ENCODE assay signal across 10 cellular contexts in the genomic region with DNA sequence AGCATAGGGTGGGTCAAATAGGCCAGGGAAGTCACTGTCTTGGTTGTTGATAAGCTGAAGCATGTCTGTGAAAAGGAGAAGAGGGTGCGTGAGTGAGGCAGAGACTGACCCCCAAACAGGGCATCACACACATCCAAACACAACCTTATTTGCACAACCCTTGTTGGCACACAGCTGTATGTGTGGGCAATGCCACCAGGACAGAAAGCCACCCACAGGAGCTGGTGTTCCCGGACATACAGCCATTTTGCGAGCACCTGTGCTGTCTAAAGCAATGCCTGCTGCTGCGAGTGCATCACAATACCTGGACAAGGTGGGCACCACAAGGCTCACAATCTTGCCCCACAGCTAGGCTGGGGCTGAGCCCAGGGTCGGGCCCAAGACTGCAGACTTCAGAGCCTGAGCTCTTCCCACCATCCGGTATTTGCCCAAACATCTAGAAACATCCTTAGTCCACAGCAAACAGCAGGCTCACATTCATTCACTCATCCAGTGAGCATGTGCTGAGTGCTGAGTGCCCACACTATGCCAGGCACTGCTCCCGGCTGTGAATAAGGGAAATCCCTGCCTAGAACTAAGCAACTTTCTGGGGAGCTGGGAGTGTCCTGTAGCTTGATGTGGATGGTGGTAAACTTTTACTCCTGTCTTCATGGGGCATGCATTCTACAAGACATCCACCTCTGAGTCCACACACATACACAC. TPM values are rescaled to one million over a fixed set of nuclear protein-coding genes. Genes with fewer than 3 reads are reported as not detected.
DNase-seq lines count a peak whose midpoint lies in the region; ATAC-seq, FAIRE-seq and TF ChIP-seq lines count a peak whose summit lies in the region.
"Had no signal": no experiment of that assay in that cellular context is flagged by ENCODE, and none has a peak within 500 bp of the region (broad histone marks: within the 10 kb centered on the region; RNA-seq: fewer than 3 reads in every experiment).

No MANE protein-coding gene starts in this region.

- peak overlapping the region; percentile 96 to 100 (median 98) for H3K4me2 ChIP-seq in BLaER1 treated with 17β-estradiol and CSF1 and Interleukin-3, amounts not matched to agents 10 nM and 100 nM
- H3K4me2 ChIP-seq in astrocyte (ENCODE audit: low read length) (peak overlapping the region; percentile 54), mesendoderm (ENCODE audit: low read length) (no peak overlapping the region)

- H3K27ac Mint-ChIP-seq in astrocyte (ENCODE audit: unreplicated experiment), result peak overlapping the region; percentile 41
- no peak overlapping the region for H3K27ac Mint-ChIP-seq in stimulated activated memory B cell treated with anti-CD40 and anti-IgM and Interleukin-4, amounts not matched to agents 10 μg/mL and 1 μg/mL and 100 μg/mL, for 72 hours

- ATAC-seq in HG02840 (IDR thresholded peaks at IDR 0.05; ENCODE audit: low FRiP score, unreplicated experiment), result no peak
- no peak for ATAC-seq in stimulated activated memory B cell treated with anti-CD40 and anti-IgM and Interleukin-4, amounts not matched to agents 10 μg/mL and 1 μg/mL and 100 μg/mL, for 72 hours

- peaks cover 27% of the 10 kb centered on the region for H3K79me1 ChIP-seq in mesendoderm (ENCODE audit: low read length)

- no peak overlapping the region for H2AFZ ChIP-seq in astrocyte (ENCODE audit: low read depth, low read length)

- no peaks in the 10 kb centered on the region for H3K27me3 Mint-ChIP-seq in astrocyte (ENCODE audit: low read depth, unreplicated experiment)
- no peaks in the 10 kb centered on the region for H3K27me3 Mint-ChIP-seq in stimulated activated memory B cell treated with anti-CD40 and anti-IgM and Interleukin-4, amounts not matched to agents 10 μg/mL and 1 μg/mL and 100 μg/mL, for 72 hours

- no peak overlapping the region for H3K23ac ChIP-seq in mesendoderm (ENCODE audit: low read length)

- peak overlapping the region; percentile 1 for H3K56ac ChIP-seq in mesendoderm (ENCODE audit: low read length)

- H3K27me3 ChIP-seq in BLaER1 treated with 17β-estradiol and CSF1 and Interleukin-3, amounts not matched to agents 10 nM and 100 nM, result no peaks in the 10 kb centered on the region
- H3K27me3 ChIP-seq in astrocyte (ENCODE audit: insufficient read depth, low read length) (no peaks in the 10 kb centered on the region), mesendoderm (ENCODE audit: insufficient read depth, low read length, poor library complexity) (no peaks in the 10 kb centered on the region)

- H4K20me1 ChIP-seq in BLaER1 treated with 17β-estradiol and CSF1 and Interleukin-3, amounts not matched to agents 10 nM and 100 nM, result peaks cover 73 to 93% (median 85%) of the 10 kb centered on the region in 11 experiments
- H4K20me1 ChIP-seq in astrocyte (ENCODE audit: insufficient read depth, low read length), result peaks cover 81% of the 10 kb centered on the region

- peaks cover 5% of the 10 kb centered on the region for H3K36me3 Mint-ChIP-seq in astrocyte (ENCODE audit: low read depth, unreplicated experiment)
- peaks cover 37% of the 10 kb centered on the region for H3K36me3 Mint-ChIP-seq in stimulated activated memory B cell treated with anti-CD40 and anti-IgM and Interleukin-4, amounts not matched to agents 10 μg/mL and 1 μg/mL and 100 μg/mL, for 72 hours

- peak overlapping the region in 8 of 10 experiments; percentile 24 to 68 (median 62); a peak in 10 of 20 replicates for H3K4me3 ChIP-seq in BLaER1 treated with 17β-estradiol and CSF1 and Interleukin-3, amounts not matched to agents 10 nM and 100 nM
- H3K4me3 ChIP-seq in astrocyte (ENCODE audit: insufficient read depth, low read depth, low read length), result no peak overlapping the region
- no peak overlapping the region for H3K4me3 ChIP-seq in mesendoderm (ENCODE audit: low read length)
- H3K4me3 ChIP-seq in coronary artery, result no peak overlapping the region
- H3K4me3 ChIP-seq: GM12878 had no signal

- peaks cover 79 to 92% (median 89%) of the 10 kb centered on the region in 10 experiments for H3K4me1 ChIP-seq in BLaER1 treated with 17β-estradiol and CSF1 and Interleukin-3, amounts not matched to agents 10 nM and 100 nM
- H3K4me1 ChIP-seq in astrocyte (ENCODE audit: insufficient read depth, low read length) (peaks cover 52% of the 10 kb centered on the region), mesendoderm (ENCODE audit: control insufficient read depth, low read depth, low read length) (peaks cover 20% of the 10 kb centered on the region)

- no peaks in the 10 kb centered on the region for H3K9me3 ChIP-seq in BLaER1 treated with 17β-estradiol and CSF1 and Interleukin-3, amounts not matched to agents 10 nM and 100 nM (replicated peaks in 1 of 11)
- H3K9me3 ChIP-seq in KOPT-K1 (ENCODE audit: insufficient read depth, low read length, poor library complexity, severe bottlenecking), result no peaks in the 10 kb centered on the region
- no peaks in the 10 kb centered on the region for H3K9me3 ChIP-seq in astrocyte (ENCODE audit: insufficient read depth, low read depth, low read length)

- no peak overlapping the region for H2BK120ac ChIP-seq in mesendoderm (ENCODE audit: low read depth, low read length)

- H3K36me3 ChIP-seq in BLaER1 treated with 17β-estradiol and CSF1 and Interleukin-3, amounts not matched to agents 10 nM and 100 nM, result peaks cover 46 to 72% (median 66%) of the 10 kb centered on the region in 11 experiments
- H3K36me3 ChIP-seq in KOPT-K1 (ENCODE audit: insufficient read depth, low read length) (peaks cover 61% of the 10 kb centered on the region), astrocyte (ENCODE audit: insufficient read depth, low read length) (peaks cover 14% of the 10 kb centered on the region), mesendoderm (ENCODE audit: control insufficient read depth, insufficient read depth, low read length) (peaks cover 8% of the 10 kb centered on the region)

- H3K4me3 Mint-ChIP-seq in astrocyte (ENCODE audit: unreplicated experiment), result no peak overlapping the region
- H3K4me3 Mint-ChIP-seq in stimulated activated memory B cell treated with anti-CD40 and anti-IgM and Interleukin-4, amounts not matched to agents 10 μg/mL and 1 μg/mL and 100 μg/mL, for 72 hours, result no peak overlapping the region

- H3K4me1 Mint-ChIP-seq in astrocyte (ENCODE audit: low read depth, unreplicated experiment), result peaks cover 34% of the 10 kb centered on the region
- peaks cover 62% of the 10 kb centered on the region for H3K4me1 Mint-ChIP-seq in stimulated activated memory B cell treated with anti-CD40 and anti-IgM and Interleukin-4, amounts not matched to agents 10 μg/mL and 1 μg/mL and 100 μg/mL, for 72 hours

- H2BK15ac ChIP-seq in mesendoderm (replicated peaks; ENCODE audit: low read depth), result no peak overlapping the region

- no peak overlapping the region for H3K18ac ChIP-seq in mesendoderm (ENCODE audit: low read length)

- peak overlapping the region; percentile 63 to 82 (median 76); a peak in 20 of 22 replicates for H3K9ac ChIP-seq in BLaER1 treated with 17β-estradiol and CSF1 and Interleukin-3, amounts not matched to agents 10 nM and 100 nM
- H3K9ac ChIP-seq in astrocyte (ENCODE audit: low read length) (peak overlapping the region; percentile 16), mesendoderm (ENCODE audit: low read length) (no peak overlapping the region)

- no peak for TF ChIP-seq CTCF in astrocyte (IDR thresholded peaks at IDR 0.05; ENCODE audit: insufficient read depth, low read depth, low read length)
- TF ChIP-seq CTCF in coronary artery (IDR thresholded peaks at IDR 0.05), result no peak

- DNase-seq in astrocyte (ENCODE audit: low read depth) (no peak), mesendoderm (no peak), cerebellar cortex (ENCODE audit: low spot score) (no peak), coronary artery (ENCODE audit: low spot score) (no peak)
- DNase-seq: kidney had no signal

- H3K79me2 ChIP-seq in astrocyte (ENCODE audit: insufficient read depth, low read length), result peaks cover 47% of the 10 kb centered on the region
- H3K79me2 ChIP-seq in mesendoderm (ENCODE audit: control insufficient read depth, insufficient read depth, low read length), result peaks cover 24% of the 10 kb centered on the region

- H2BK5ac ChIP-seq in mesendoderm (ENCODE audit: low read length), result no peak overlapping the region

- H4K8ac ChIP-seq in mesendoderm (ENCODE audit: low read depth, low read length), result no peak overlapping the region

- FAIRE-seq in astrocyte (lab: Jason Lieb, UNC), result no peak
- FAIRE-seq: kidney had no signal

- H2AK5ac ChIP-seq in mesendoderm (ENCODE audit: low read length), result no peak overlapping the region

- no peak overlapping the region for H3K4ac ChIP-seq in mesendoderm (ENCODE audit: low read depth, low read length)

- H4K5ac ChIP-seq in mesendoderm (ENCODE audit: low read length), result no peak overlapping the region

- no CpG with 5 or more reads among the region's 7 CpGs for WGBS in mesendoderm (ENCODE audit: extremely low coverage, insufficient coverage, low lambda C conversion rate)

- H3K27ac ChIP-seq in BLaER1 treated with 17β-estradiol and CSF1 and Interleukin-3, amounts not matched to agents 10 nM and 100 nM, result peak overlapping the region in 9 of 11 experiments; percentile 1 to 79 (median 68); a peak in 15 of 22 replicates
- H3K27ac ChIP-seq in KOPT-K1 (ENCODE audit: low read depth, low read length, poor library complexity, severe bottlenecking), result peak overlapping the region; percentile 95
- no peak overlapping the region for H3K27ac ChIP-seq in astrocyte (ENCODE audit: low read depth, low read length)
- no peak overlapping the region for H3K27ac ChIP-seq in mesendoderm (ENCODE audit: low read depth, low read length)
- peak overlapping the region in 1 of 2 donors; percentile 42 for H3K27ac ChIP-seq in coronary artery

- H3K9me3 Mint-ChIP-seq in astrocyte (ENCODE audit: unreplicated experiment), result peaks cover 2% of the 10 kb centered on the region
- H3K9me3 Mint-ChIP-seq in stimulated activated memory B cell treated with anti-CD40 and anti-IgM and Interleukin-4, amounts not matched to agents 10 μg/mL and 1 μg/mL and 100 μg/mL, for 72 hours, result no peaks in the 10 kb centered on the region

RNA-seq across cellular contexts. Expression of gene SREBF1, which starts 16.2 kb away (rescaled TPM):
- total RNA-seq in astrocyte, result 59.2 and 65.6 TPM in 2 replicates
- 59.1 TPM for polyA plus RNA-seq in mesendoderm (2013, experiment 1 of 2)
- polyA plus RNA-seq in mesendoderm (2013, experiment 2 of 2), result 55.4 TPM

Comparison
In these comparisons a context has a peak if more than half of its experiments do, and no peak if none do; other contexts are left out.
1. H3K27ac ChIP-seq: peak in BLaER1 treated with 17β-estradiol and CSF1 and Interleukin-3, amounts not matched to agents 10 nM and 100 nM (9 of 11) and KOPT-K1 (single experiment); none in astrocyte (single experiment) and mesendoderm (single experiment).
2. H3K4me3 ChIP-seq: peak in BLaER1 treated with 17β-estradiol and CSF1 and Interleukin-3, amounts not matched to agents 10 nM and 100 nM (8 of 10); none in astrocyte (single experiment), mesendoderm (single experiment) and coronary artery (single experiment).